1 cellular context compared by ENCODE assay signal in the genomic region with DNA sequence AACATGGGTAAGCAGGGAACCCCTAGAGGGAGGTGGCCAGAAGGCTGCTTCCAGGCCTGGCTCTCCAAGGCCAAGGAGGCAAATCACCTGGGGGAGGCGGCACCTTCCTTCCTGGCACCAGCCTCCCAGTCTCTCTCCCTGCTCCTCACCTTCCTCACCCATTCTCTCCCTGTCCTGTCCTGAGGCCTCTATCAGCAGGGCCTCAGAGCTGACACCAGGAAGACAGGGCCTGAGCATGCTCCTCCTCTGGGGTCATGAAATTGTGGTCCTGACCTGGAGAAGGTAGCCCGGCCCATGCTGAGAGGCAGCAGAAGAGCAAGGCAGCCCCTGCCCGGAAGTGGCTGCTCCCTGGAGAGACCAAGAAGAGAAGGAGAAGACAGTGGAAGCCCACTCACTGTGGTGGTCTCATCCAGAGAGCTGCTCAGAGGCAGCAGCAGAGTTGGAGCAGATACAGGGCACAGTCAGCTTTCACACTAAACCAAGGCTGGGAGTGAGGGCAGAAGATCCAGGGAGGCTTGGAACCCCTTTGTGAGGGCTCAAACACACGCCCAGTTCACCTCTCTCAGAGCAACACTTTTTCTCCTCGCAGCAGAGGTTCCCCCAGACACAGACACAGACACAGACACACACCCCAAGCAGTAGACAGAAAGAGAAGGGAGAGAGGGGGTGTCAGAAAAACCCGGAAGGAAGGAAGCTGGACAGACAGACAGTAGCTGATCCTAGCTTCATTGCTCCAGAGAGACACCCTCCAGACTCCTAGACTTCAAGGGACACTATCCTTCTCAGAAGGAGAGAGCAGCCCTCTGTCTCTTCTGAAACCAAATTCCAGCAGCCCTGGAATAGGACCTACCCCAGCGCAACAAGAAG.
TF ChIP-seq lines count a peak whose summit lies in the region.

No MANE protein-coding gene starts in this region.

TF ChIP-seq in GM12878, 131 proteins besides CTCF, POLR2A, EP300 and RAD21:
- no peak for TF ChIP-seq NBN (IDR thresholded peaks at IDR 0.05)
- TF ChIP-seq GATAD2B (conservative IDR thresholded peaks at IDR 0.05; ENCODE audit: low read depth), result no peak
- TF ChIP-seq YY1 (IDR thresholded peaks at IDR 0.05; ENCODE audit: low read depth, low read length), result no peak
- TF ChIP-seq, protein P1, sequence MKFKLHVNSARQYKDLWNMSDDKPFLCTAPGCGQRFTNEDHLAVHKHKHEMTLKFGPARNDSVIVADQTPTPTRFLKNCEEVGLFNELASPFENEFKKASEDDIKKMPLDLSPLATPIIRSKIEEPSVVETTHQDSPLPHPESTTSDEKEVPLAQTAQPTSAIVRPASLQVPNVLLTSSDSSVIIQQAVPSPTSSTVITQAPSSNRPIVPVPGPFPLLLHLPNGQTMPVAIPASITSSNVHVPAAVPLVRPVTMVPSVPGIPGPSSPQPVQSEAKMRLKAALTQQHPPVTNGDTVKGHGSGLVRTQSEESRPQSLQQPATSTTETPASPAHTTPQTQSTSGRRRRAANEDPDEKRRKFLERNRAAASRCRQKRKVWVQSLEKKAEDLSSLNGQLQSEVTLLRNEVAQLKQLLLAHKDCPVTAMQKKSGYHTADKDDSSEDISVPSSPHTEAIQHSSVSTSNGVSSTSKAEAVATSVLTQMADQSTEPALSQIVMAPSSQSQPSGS (IDR thresholded peaks at IDR 0.05; ENCODE audit: low read length), result no peak
- no peak for TF ChIP-seq CREB1 (IDR thresholded peaks at IDR 0.05; ENCODE audit: low read depth)
- TF ChIP-seq WRNIP1 (IDR thresholded peaks at IDR 0.05; ENCODE audit: borderline replicate concordance, low read depth, low read length), result no peak
- TF ChIP-seq RAD51 (IDR thresholded peaks at IDR 0.05), result no peak
- TF ChIP-seq JUNB (IDR thresholded peaks at IDR 0.05), result no peak
- no peak for TF ChIP-seq POLR2AphosphoS2 (IDR thresholded peaks at IDR 0.05; ENCODE audit: low read depth, low read length)
- TF ChIP-seq, protein P2, sequence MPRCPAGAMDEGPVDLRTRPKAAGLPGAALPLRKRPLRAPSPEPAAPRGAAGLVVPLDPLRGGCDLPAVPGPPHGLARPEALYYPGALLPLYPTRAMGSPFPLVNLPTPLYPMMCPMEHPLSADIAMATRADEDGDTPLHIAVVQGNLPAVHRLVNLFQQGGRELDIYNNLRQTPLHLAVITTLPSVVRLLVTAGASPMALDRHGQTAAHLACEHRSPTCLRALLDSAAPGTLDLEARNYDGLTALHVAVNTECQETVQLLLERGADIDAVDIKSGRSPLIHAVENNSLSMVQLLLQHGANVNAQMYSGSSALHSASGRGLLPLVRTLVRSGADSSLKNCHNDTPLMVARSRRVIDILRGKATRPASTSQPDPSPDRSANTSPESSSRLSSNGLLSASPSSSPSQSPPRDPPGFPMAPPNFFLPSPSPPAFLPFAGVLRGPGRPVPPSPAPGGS (IDR thresholded peaks at IDR 0.05; ENCODE audit: borderline replicate concordance, insufficient read depth, low read depth, low read length, poor library complexity, severe bottlenecking), result no peak
- no peak for TF ChIP-seq RB1 (IDR thresholded peaks at IDR 0.05; ENCODE audit: borderline replicate concordance)
